Comparison of ENCODE assay signal across 1 cellular context in the genomic region with DNA sequence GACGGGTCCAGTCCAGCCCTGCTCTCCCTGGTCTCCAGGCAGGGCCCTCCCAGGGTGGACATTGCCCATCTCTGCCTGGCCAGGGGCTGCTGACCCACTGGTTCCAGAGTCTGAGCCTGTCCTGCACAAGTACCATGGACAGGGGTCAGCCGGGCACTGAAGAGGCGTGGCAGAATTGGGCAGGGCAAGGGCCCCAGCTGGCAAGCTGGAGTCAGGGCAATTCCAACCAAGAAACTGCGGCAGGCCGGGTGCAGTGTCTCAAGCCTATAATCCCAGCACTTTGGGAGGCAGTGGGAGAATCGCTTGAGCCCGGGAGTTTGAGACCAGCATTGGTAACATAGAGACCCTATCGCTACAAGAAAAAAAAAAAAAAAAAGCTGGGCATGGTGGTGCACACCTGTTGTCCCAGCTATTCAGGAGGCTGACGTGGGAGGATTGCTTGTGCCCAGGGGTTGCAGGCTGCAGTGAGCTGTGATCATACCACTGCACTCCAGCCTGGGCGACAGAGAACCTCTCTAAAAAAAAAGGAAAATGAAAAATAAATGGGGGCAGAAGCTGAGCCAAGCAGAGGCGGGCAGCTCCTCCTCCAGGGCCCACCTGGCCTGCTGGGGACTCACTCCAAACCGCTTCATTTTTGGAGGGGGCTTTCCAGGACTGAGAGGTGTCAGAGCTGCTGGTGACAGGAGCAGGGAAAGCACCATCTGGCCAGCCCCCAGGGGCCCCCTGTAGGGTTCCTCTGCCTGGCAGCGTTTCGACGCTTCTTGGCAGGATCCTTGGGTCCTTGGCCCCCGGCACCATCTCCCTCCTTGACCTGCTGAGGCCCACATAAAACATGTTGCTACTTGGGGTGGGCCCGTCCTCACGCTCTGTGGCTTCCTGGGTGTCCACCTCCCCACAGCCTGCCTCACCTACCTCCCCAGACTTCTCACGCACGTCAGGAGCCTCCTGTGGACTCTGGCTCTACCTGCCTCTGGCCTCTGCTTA.
TF ChIP-seq lines count a peak whose summit lies in the region.

No MANE protein-coding gene starts in this region.

TF ChIP-seq in GM23338, 12 proteins besides CTCF, POLR2A, EP300 and RAD21:
- no peak for TF ChIP-seq EZH2phosphoT487 (IDR thresholded peaks at IDR 0.05; ENCODE audit: unreplicated experiment)
- TF ChIP-seq, protein P1, sequence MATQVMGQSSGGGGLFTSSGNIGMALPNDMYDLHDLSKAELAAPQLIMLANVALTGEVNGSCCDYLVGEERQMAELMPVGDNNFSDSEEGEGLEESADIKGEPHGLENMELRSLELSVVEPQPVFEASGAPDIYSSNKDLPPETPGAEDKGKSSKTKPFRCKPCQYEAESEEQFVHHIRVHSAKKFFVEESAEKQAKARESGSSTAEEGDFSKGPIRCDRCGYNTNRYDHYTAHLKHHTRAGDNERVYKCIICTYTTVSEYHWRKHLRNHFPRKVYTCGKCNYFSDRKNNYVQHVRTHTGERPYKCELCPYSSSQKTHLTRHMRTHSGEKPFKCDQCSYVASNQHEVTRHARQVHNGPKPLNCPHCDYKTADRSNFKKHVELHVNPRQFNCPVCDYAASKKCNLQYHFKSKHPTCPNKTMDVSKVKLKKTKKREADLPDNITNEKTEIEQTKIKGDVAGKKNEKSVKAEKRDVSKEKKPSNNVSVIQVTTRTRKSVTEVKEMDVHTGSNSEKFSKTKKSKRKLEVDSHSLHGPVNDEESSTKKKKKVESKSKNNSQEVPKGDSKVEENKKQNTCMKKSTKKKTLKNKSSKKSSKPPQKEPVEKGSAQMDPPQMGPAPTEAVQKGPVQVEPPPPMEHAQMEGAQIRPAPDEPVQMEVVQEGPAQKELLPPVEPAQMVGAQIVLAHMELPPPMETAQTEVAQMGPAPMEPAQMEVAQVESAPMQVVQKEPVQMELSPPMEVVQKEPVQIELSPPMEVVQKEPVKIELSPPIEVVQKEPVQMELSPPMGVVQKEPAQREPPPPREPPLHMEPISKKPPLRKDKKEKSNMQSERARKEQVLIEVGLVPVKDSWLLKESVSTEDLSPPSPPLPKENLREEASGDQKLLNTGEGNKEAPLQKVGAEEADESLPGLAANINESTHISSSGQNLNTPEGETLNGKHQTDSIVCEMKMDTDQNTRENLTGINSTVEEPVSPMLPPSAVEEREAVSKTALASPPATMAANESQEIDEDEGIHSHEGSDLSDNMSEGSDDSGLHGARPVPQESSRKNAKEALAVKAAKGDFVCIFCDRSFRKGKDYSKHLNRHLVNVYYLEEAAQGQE (IDR thresholded peaks at IDR 0.05; ENCODE audit: unreplicated experiment), result peak; percentile 72
